In the genomic region with DNA sequence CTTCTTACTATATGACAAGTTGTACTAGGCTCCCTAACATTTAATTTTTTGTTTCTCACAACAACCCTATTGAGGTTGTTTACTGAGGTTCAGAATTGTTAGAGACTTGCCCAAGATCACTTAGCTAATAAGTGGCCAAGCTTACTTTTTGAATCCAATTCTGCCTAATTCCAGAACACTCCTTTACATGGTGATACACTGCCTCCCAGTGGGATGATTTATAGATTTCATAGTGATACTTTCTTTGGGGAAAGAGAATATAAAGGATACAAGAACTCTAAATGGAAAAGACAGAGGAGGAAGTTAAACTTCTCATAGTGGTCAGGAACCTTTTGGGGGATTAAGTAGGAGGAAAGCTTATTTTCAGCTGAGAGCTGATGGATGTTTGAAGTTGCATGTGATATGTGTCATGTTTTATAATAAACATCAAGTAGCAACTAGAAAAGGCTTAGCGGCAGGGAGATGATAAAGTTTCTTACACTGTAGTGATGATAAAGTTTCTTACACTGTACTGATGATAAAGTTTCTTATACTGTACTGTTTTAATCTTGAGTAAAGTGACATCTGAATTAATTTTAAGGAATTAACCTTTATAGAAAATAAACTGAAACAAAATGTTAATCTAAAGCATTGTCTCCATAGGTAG, we compare ENCODE assay signal across 9 cellular contexts. TPM values are rescaled to one million over a fixed set of nuclear protein-coding genes. Genes with fewer than 3 reads are reported as not detected.
DNase-seq lines count a peak whose midpoint lies in the region; ATAC-seq and TF ChIP-seq lines count a peak whose summit lies in the region.
"Had no signal": no experiment of that assay in that cellular context is flagged by ENCODE, and none has a peak within 500 bp of the region (broad histone marks: within the 10 kb centered on the region; RNA-seq: fewer than 3 reads in every experiment).

No MANE protein-coding gene starts in this region.

- DNase-seq in BJ (ENCODE audit: low read depth) = no peak
- DNase-seq in HuH-7 (ENCODE audit: low spot score) = peak; percentile 15
- no peak for DNase-seq in activated CD8-positive, alpha-beta T cell treated with anti-CD3 and anti-CD28 coated beads for 36 hours
- DNase-seq in kidney tubule cell (ENCODE audit: low spot score) = peak; percentile 57
- no peak for DNase-seq in sigmoid colon
- DNase-seq in A172 (ENCODE audit: low spot score) = no peak
- DNase-seq: activated CD4-positive, alpha-beta T cell treated with anti-CD3 and anti-CD28 coated beads, Interleukin-2, amount 50 U/mL, for 4 hours had no signal

- POLR2A ChIA-PET in BJ (lab: Charles Lee) = no interaction called here
- POLR2A ChIA-PET in activated CD8-positive, alpha-beta T cell treated with anti-CD3 and anti-CD28 coated beads for 36 hours (lab: Charles Lee) = interaction anchor here (1.0 to 1.5 kb wide), 3 partner anchors 9 to 143 kb away, joined by 3 to 4 read pairs (median 3); no protein-coding TSS in a partner anchor

- TF ChIP-seq POLR2A in sigmoid colon (IDR thresholded peaks at IDR 0.05) = no peak

- ATAC-seq in activated CD8-positive, alpha-beta T cell treated with anti-CD3 and anti-CD28 coated beads for 36 hours = peak; percentile 27
- no peak for ATAC-seq in activated CD4-positive, CD25-positive, alpha-beta regulatory T cell treated with anti-CD3 and anti-CD28 coated beads, Interleukin-2, amount 50 U/mL, for 24 hours
- ATAC-seq in HG03108 (IDR thresholded peaks at IDR 0.05; ENCODE audit: unreplicated experiment) = no peak

- 59 to 83% methylated on average over 1 of the region's 1 CpG for WGBS in sigmoid colon, 2 donors

- CTCF ChIA-PET in BJ (lab: Yijun Ruan, JAX) = interaction anchor here (1.6 kb wide), 1 partner anchor 143 kb away, joined by 5 read pairs; no protein-coding TSS in a partner anchor
- CTCF ChIA-PET in activated CD8-positive, alpha-beta T cell treated with anti-CD3 and anti-CD28 coated beads for 36 hours (lab: Charles Lee) = interaction anchor here (1.0 to 1.2 kb wide), 2 partner anchors 9 to 12 kb away, joined by 4 to 5 read pairs; no protein-coding TSS in a partner anchor

- H3K4me3 ChIP-seq in BJ (ENCODE audit: low read depth, low read length) = no peak overlapping the region
- H3K4me3 ChIP-seq in sigmoid colon = no peak overlapping the region

- intact Hi-C loops in activated CD8-positive, alpha-beta T cell treated with anti-CD3 and anti-CD28 coated beads for 36 hours (cut with micrococcal nuclease) = no loop called here
- intact Hi-C loops in sigmoid colon (cut with DNase I) = loop anchor here (2.0 kb wide), 1 partner anchor 16 kb away; the partner anchor contains the start of gene STAG2

- peaks cover 1% of the 10 kb centered on the region for H3K36me3 Mint-ChIP-seq in activated CD8-positive, alpha-beta T cell treated with anti-CD3 and anti-CD28 coated beads for 36 hours (ENCODE audit: low read depth)

- H3K4me1 ChIP-seq in sigmoid colon = peaks cover 0 to 78% (median 23%) of the 10 kb centered on the region in 4 donors

- H3K27me3 ChIP-seq in BJ (ENCODE audit: control insufficient read depth, insufficient read depth, low read length) = no peaks in the 10 kb centered on the region
- H3K27me3 ChIP-seq in sigmoid colon = no peaks in the 10 kb centered on the region

- H3K4me1 Mint-ChIP-seq in activated CD8-positive, alpha-beta T cell treated with anti-CD3 and anti-CD28 coated beads for 36 hours (ENCODE audit: low read depth) = peaks cover 44% of the 10 kb centered on the region

- no peaks in the 10 kb centered on the region for H3K9me3 Mint-ChIP-seq in activated CD8-positive, alpha-beta T cell treated with anti-CD3 and anti-CD28 coated beads for 36 hours

- TF ChIP-seq CTCF in BJ (IDR thresholded peaks at IDR 0.05; ENCODE audit: insufficient read depth, low read depth, low read length) (peak; percentile 11; the same call in 1 of the 2 replicates), sigmoid colon (IDR thresholded peaks at IDR 0.05) (no peak)
- TF ChIP-seq CTCF in activated CD8-positive, alpha-beta T cell treated with anti-CD3 and anti-CD28 coated beads for 36 hours (IDR thresholded peaks at IDR 0.05) = no peak

- peak overlapping the region in 1 of 4 donors; percentile 28 for H3K27ac ChIP-seq in sigmoid colon

- H3K9me3 ChIP-seq in sigmoid colon = no peaks in the 10 kb centered on the region

- no peaks in the 10 kb centered on the region for H3K27me3 Mint-ChIP-seq in activated CD8-positive, alpha-beta T cell treated with anti-CD3 and anti-CD28 coated beads for 36 hours

- no peaks in the 10 kb centered on the region for H3K36me3 ChIP-seq in BJ (ENCODE audit: control insufficient read depth, insufficient read depth, low read length)
- no peaks in the 10 kb centered on the region for H3K36me3 ChIP-seq in sigmoid colon

- peak overlapping the region; percentile 21 for H3K27ac Mint-ChIP-seq in activated CD8-positive, alpha-beta T cell treated with anti-CD3 and anti-CD28 coated beads for 36 hours

- no peak overlapping the region for H3K4me3 Mint-ChIP-seq in activated CD8-positive, alpha-beta T cell treated with anti-CD3 and anti-CD28 coated beads for 36 hours

- no peak for TF ChIP-seq EP300 in sigmoid colon (IDR thresholded peaks at IDR 0.05)

RNA-seq across cellular contexts. Expression of gene STAG2, which starts 15.3 kb away (rescaled TPM):
- polyA plus RNA-seq in BJ (2011; rRNA removed) = 15.7 and 34.1 TPM in 2 replicates
- 23.5 and 26.4 TPM in 2 replicates for polyA minus RNA-seq in BJ (2011; rRNA and poly(A)+ RNA removed)
- total RNA-seq in activated CD8-positive, alpha-beta T cell treated with anti-CD3 and anti-CD28 coated beads for 36 hours = 10 to 100 TPM; 93.9 to 98.4 TPM
- 100 to 1,000 TPM in 1 of 4 donors, 10 to 100 TPM in 3; 60.1 to 117 (median 88.4) TPM for total RNA-seq in sigmoid colon
- 10 to 100 TPM; 21.6 to 29.9 (median 26.6) TPM for polyA plus RNA-seq in sigmoid colon
- 40.9 and 42.8 TPM in 2 replicates for total RNA-seq in A172 (2014; rRNA removed; shearing (Covaris generic))

Comparison
In these comparisons a context has a peak if more than half of its experiments do, and no peak if none do; other contexts are left out.
1. DNase-seq: peak in HuH-7 (single experiment) and kidney tubule cell (single experiment); none in BJ (single experiment), activated CD8-positive, alpha-beta T cell treated with anti-CD3 and anti-CD28 coated beads for 36 hours (single experiment), sigmoid colon (single experiment) and A172 (single experiment).